Comparison of ENCODE assay signal across 1 cellular context in genomic region chr3:75850301-75851008, GRCh38.
TF ChIP-seq lines count a peak whose summit lies in the region.

No MANE protein-coding gene starts in this region.

TF ChIP-seq in WTC11, 78 proteins besides CTCF, POLR2A, EP300 and RAD21 (continued from another document):
- TF ChIP-seq ZBTB21 (CRISPR knock-in tag; IDR thresholded peaks at IDR 0.05; ENCODE audit: borderline replicate concordance) (peak; percentile 26; the same call in 1 of the 2 replicates), ARID4B (CRISPR knock-in tag; IDR thresholded peaks at IDR 0.05; ENCODE audit: borderline replicate concordance) (0 out of 2 replicates have a peak, but pooled peaks have one; percentile 17)
